In the genomic region with DNA sequence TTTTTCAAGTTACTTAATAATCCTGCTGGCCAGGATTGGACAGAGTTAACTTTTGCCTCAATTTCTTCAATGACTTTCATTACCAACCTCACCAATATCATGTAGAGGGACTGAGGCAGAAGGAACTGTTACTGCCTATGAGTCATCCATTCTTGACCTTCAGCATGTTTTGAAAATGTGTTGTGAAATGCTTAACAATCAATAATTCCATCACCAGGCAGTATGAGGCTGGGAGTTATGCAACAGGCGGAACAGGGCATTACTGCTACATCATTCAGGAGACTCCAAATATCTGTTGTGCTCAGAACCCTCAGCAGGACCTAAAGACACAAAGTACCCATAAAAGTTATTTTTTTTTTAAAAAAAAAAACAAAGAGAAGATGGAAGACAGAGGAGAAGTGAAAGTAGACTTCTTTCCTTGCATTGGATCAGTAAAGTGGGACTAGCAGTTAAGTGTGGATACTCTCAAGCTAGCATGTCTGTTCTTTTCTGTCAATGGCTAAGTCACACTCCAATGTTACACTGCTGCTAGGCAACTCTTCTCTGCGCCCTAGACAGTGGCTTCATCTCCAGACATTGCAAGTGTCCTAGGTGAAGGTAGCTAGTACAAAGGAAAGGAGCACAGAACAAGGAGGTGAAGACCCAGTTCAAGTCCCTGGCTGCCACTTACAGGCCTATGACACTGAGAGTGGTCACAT, we compare ENCODE assay signal across 10 cellular contexts.
DNase-seq lines count a peak whose midpoint lies in the region; ATAC-seq, FAIRE-seq and TF ChIP-seq lines count a peak whose summit lies in the region.
"Had no signal": no experiment of that assay in that cellular context is flagged by ENCODE, and none has a peak within 500 bp of the region (broad histone marks: within the 10 kb centered on the region; RNA-seq: fewer than 3 reads in every experiment).

No MANE protein-coding gene starts in this region.

- no peaks in the 10 kb centered on the region for H3K9me1 ChIP-seq in endothelial cell of umbilical vein (replicated peaks; ENCODE audit: control insufficient read depth, extremely low read depth, insufficient read depth, low read length)

- BruUV-seq in endothelial cell of umbilical vein (replicated peaks; lab: Mats Ljungman, UMichigan), result no TSS peak

- intact Hi-C loops in endothelial cell of umbilical vein (cut with micrococcal nuclease), result no loop called here
- intact Hi-C loops in pancreas (cut with DNase I), result no loop called here

- H3K4me1 ChIP-seq in endothelial cell of umbilical vein (ENCODE audit: control insufficient read depth, extremely low read depth, insufficient read depth, low read length) (no peaks in the 10 kb centered on the region), pancreas (peaks cover 5 to 7% (median 6%) of the 10 kb centered on the region in 3 donors)

- H2AFZ ChIP-seq in endothelial cell of umbilical vein (ENCODE audit: low read depth, low read length), result no peak overlapping the region

- no peak for TF ChIP-seq POLR2A in endothelial cell of umbilical vein (IDR thresholded peaks at IDR 0.05; ENCODE audit: low read depth, low read length)

- CTCF ChIA-PET in endothelial cell of umbilical vein (lab: Charles Lee), result interaction anchor here (0.6 kb wide), 1 partner anchor 90 kb away, joined by 3 read pairs; no protein-coding TSS in a partner anchor

- H3K27ac ChIP-seq in endothelial cell of umbilical vein (ENCODE audit: insufficient read depth, low read depth, low read length) (no peak overlapping the region), pancreas (no peak overlapping the region)

- H3K4me3 ChIP-seq in endothelial cell of umbilical vein (replicated peaks in 1 of 3; ENCODE audit: insufficient read depth in 1 of 3, low read depth in 1 of 3, low read length in 3 of 3) (no peak overlapping the region), pancreas (no peak overlapping the region)
- H3K4me3 ChIP-seq: heart right ventricle had no signal

- DNase-seq in EH (ENCODE audit: low read depth) (peak; percentile 68), NOMO-1 treated with dmso at 0.1 percent for 144 hours (lab: John Stamatoyannopoulos, UW; ENCODE audit: unreplicated experiment) (peak; percentile 90), endothelial cell of umbilical vein (ENCODE audit: low read depth, low spot score) (no peak), pancreas (peak in 3 of 6 donors; percentile 43 to 63 (median 62)), pons (ENCODE audit: low spot score) (no peak), DMS153 (lab: John Stamatoyannopoulos, UW) (no peak)
- no peak for DNase-seq in activated effector memory CD4-positive, alpha-beta T cell treated with Interleukin-2 at 50 U/mL for 16 hours
- DNase-seq: heart right ventricle, NCI-H2081 treated with DMSO at 0.1 percent for 48 hours had no signal

- dilution Hi-C loops in endothelial cell of umbilical vein (cut with MboI; ENCODE audit: extremely low pct_ligation_motif_present, low sequenced_read_pairs), result no loop called here

- H3K27me3 ChIP-seq in endothelial cell of umbilical vein (ENCODE audit: control insufficient read depth in 2 of 2, insufficient read depth in 2 of 2, low read length in 2 of 2) (peaks cover 0 to 3% of the 10 kb centered on the region in 2 experiments), pancreas (no peaks in the 10 kb centered on the region)
- H3K27me3 ChIP-seq: heart right ventricle had no signal

- H3K79me2 ChIP-seq in endothelial cell of umbilical vein (ENCODE audit: control insufficient read depth, insufficient read depth, low read length), result no peaks in the 10 kb centered on the region

- ATAC-seq in pancreas, result peak; percentile 90 to 95 (median 92)
- no peak for ATAC-seq in HG02870 (IDR thresholded peaks at IDR 0.05; ENCODE audit: unreplicated experiment)

- H3K36me3 ChIP-seq in endothelial cell of umbilical vein (ENCODE audit: control insufficient read depth in 2 of 2, extremely low read depth in 1 of 2, insufficient read depth in 2 of 2, low read length in 2 of 2), result no peaks in the 10 kb centered on the region
- H3K36me3 ChIP-seq in pancreas, result no peaks in the 10 kb centered on the region
- H3K36me3 ChIP-seq: heart right ventricle had no signal

- no peak overlapping the region for H3K9ac ChIP-seq in endothelial cell of umbilical vein (replicated peaks; ENCODE audit: extremely low read depth, insufficient read depth, low read length)

- H4K20me1 ChIP-seq in endothelial cell of umbilical vein (replicated peaks; ENCODE audit: control insufficient read depth, extremely low read depth, insufficient read depth, low read length), result no peaks in the 10 kb centered on the region

- WGBS in pancreas, 2 donors, result 63 to 65% methylated on average over 2 of the region's 2 CpGs

- H3K9me3 ChIP-seq in endothelial cell of umbilical vein (replicated peaks; ENCODE audit: control insufficient read depth, insufficient read depth, low read length) (no peaks in the 10 kb centered on the region), pancreas (no peaks in the 10 kb centered on the region)
- H3K9me3 ChIP-seq: heart right ventricle had no signal

- H3K4me2 ChIP-seq in endothelial cell of umbilical vein (ENCODE audit: insufficient read depth, low read length), result no peak overlapping the region

- POLR2A ChIA-PET in endothelial cell of umbilical vein (lab: Charles Lee), result no interaction called here

- FAIRE-seq in endothelial cell of umbilical vein (lab: Jason Lieb, UNC), result peak; percentile 38
- no peak for FAIRE-seq in pancreas (lab: Jason Lieb, UNC)

- TF ChIP-seq CTCF in endothelial cell of umbilical vein (IDR thresholded peaks at IDR 0.05; ENCODE audit: extremely low read depth in 1 of 2, insufficient read depth in 1 of 2, low read depth in 1 of 2, low read length in 2 of 2) (no peak), pancreas (IDR thresholded peaks at IDR 0.05) (no peak)

TF ChIP-seq in endothelial cell of umbilical vein, 7 proteins besides CTCF, POLR2A, EP300 and RAD21:
- TF ChIP-seq, protein P1, sequence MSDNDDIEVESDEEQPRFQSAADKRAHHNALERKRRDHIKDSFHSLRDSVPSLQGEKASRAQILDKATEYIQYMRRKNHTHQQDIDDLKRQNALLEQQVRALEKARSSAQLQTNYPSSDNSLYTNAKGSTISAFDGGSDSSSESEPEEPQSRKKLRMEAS (IDR thresholded peaks at IDR 0.05; ENCODE audit: insufficient read depth, insufficient read length), result no peak
- TF ChIP-seq FOS (IDR thresholded peaks at IDR 0.05; ENCODE audit: borderline replicate concordance, insufficient read depth, low read length) (peak; percentile 29), JUN (IDR thresholded peaks at IDR 0.05; ENCODE audit: borderline replicate concordance, insufficient read depth, insufficient read length, low read depth) (peak; percentile 39)

Comparison
In these comparisons a context has a peak if more than half of its experiments do, and no peak if none do; other contexts are left out.
1. DNase-seq: peak in EH (single experiment) and NOMO-1 treated with dmso at 0.1 percent for 144 hours (single experiment); none in endothelial cell of umbilical vein (single experiment), pons (single experiment), activated effector memory CD4-positive, alpha-beta T cell treated with Interleukin-2 at 50 U/mL for 16 hours (single experiment) and DMS153 (single experiment).